In genomic region chr18:2655153-2655953, GRCh38 we compare ENCODE assay signal across 8 cellular contexts. TPM values are rescaled to one million over a fixed set of nuclear protein-coding genes. Genes with fewer than 3 reads are reported as not detected.
DNase-seq lines count a peak whose midpoint lies in the region; ATAC-seq, FAIRE-seq and TF ChIP-seq lines count a peak whose summit lies in the region.

TSS of gene SMCHD1 (plus strand) at chr18:2655726. CDS start at chr18:2656076, 350 bp downstream.

- ATAC-seq in HG02678 (IDR thresholded peaks at IDR 0.05; ENCODE audit: unreplicated experiment) (peak; percentile 67), T-cell (replicated peaks in 1 of 4) (peak; percentile 76 to 86 (median 79))

- peaks cover 19% of the 10 kb centered on the region for H3K4me1 ChIP-seq in adipocyte (ENCODE audit: control insufficient read depth, insufficient read depth, low read length)
- H3K4me1 ChIP-seq in cardiac muscle cell (ENCODE audit: low read depth) = peaks cover 9% of the 10 kb centered on the region
- H3K4me1 ChIP-seq in transverse colon = peaks cover 12 to 50% (median 32%) of the 10 kb centered on the region in 4 donors

- CTCF ChIA-PET in T-cell (lab: Charles Lee) = interaction anchor here in 1 of 2 donors (2.6 to 3.6 kb wide), 3 partner anchors 18 to 66 kb away, joined by 11 to 19 read pairs (median 14); no protein-coding TSS in a partner anchor

- in situ Hi-C loops in transverse colon (cut with MboI; ENCODE audit: low pct_ligation_motif_present in 1 of 4, low pct_unique_long_range_greater_than_20kb in 1 of 4, low sequenced_read_pairs in 3 of 4) = loop anchor here in 2 of 4 donors (10.0 kb wide), 2 partner anchors 81 to 91 kb away; partner anchors contain the start of genes METTL4 (in 1 of the 2) and NDC80 (in 1 of the 2)

- H3K9ac ChIP-seq in adipocyte (ENCODE audit: low read length) = peak within 1 kb of the TSS; percentile 95

- H3K27ac ChIP-seq in cardiac muscle cell = peak within 1 kb of the TSS; percentile 98
- H3K27ac ChIP-seq in transverse colon = peak within 1 kb of the TSS; percentile 95 to 99 (median 98)

- TF ChIP-seq CTCF in cardiac muscle cell (IDR thresholded peaks at IDR 0.05; ENCODE audit: low read depth, low read length) (no peak), transverse colon (IDR thresholded peaks at IDR 0.05) (no peak)

- peak; percentile 65 for DNase-seq in GM12891 (ENCODE audit: insufficient read length, low spot score)
- DNase-seq in NCI-H128 (lab: John Stamatoyannopoulos, UW; ENCODE audit: unreplicated experiment) = peak; percentile 72
- DNase-seq in T-cell = peak; percentile 72 to 90 (median 83)
- peak; percentile 92 for DNase-seq in adipocyte (ENCODE audit: low read depth)
- DNase-seq in cardiac muscle cell (ENCODE audit: low read depth in 1 of 2, low spot score in 1 of 2) = peak; percentile 86 to 89
- peak; percentile 72 for DNase-seq in pons (ENCODE audit: low spot score)
- peak; percentile 90 for DNase-seq in transverse colon

- H3K4me1 Mint-ChIP-seq in T-cell = peaks cover 37 to 48% (median 42%) of the 10 kb centered on the region in 3 donors

- TF ChIP-seq POLR2A in GM12891 (IDR thresholded peaks at IDR 0.05; ENCODE audit: low read depth, low read length) (peak; percentile 77; the same call in 1 of the 2 replicates), transverse colon (IDR thresholded peaks at IDR 0.05) (peak; percentile 87)

- H3K4me3 Mint-ChIP-seq in T-cell = peak within 1 kb of the TSS; percentile 95 to 97 (median 96)

- peaks cover 15% of the 10 kb centered on the region for H3K36me3 Mint-ChIP-seq in T-cell

- POLR2A ChIA-PET in T-cell (lab: Charles Lee) = interaction anchor here (0.5 to 4.6 kb wide), 21 partner anchors 12 to 592 kb away, joined by 3 to 120 read pairs (median 4); partner anchors contain the start of genes NDC80 (in 2 of the 2), METTL4 (in 1 of the 2) and MYL12A (in 1 of the 2)

- H3K27me3 ChIP-seq in adipocyte (replicated peaks; ENCODE audit: control insufficient read depth, insufficient read depth, low read length) = no peaks in the 10 kb centered on the region
- peaks cover 31% of the 10 kb centered on the region for H3K27me3 ChIP-seq in cardiac muscle cell
- no peaks in the 10 kb centered on the region for H3K27me3 ChIP-seq in transverse colon

- H3K9me3 ChIP-seq in adipocyte (ENCODE audit: control insufficient read depth, low read length) (no peaks in the 10 kb centered on the region), cardiac muscle cell (ENCODE audit: low read depth) (no peaks in the 10 kb centered on the region), transverse colon (no peaks in the 10 kb centered on the region)

- H3K27me3 Mint-ChIP-seq in T-cell = no peaks in the 10 kb centered on the region

- peak; percentile 96 for FAIRE-seq in GM12891 (lab: Jason Lieb, UNC)

- WGBS in transverse colon (ENCODE audit: low coverage in 1 of 2), 2 donors = 1% methylated on average over 71 of the region's 102 CpGs; no CpG with 5 or more reads in 1 of the 2 donors

- H3K36me3 ChIP-seq in adipocyte (ENCODE audit: control insufficient read depth, insufficient read depth, low read length, severe bottlenecking) = no peaks in the 10 kb centered on the region
- H3K36me3 ChIP-seq in cardiac muscle cell = no peaks in the 10 kb centered on the region
- no peaks in the 10 kb centered on the region for H3K36me3 ChIP-seq in transverse colon

- peak within 1 kb of the TSS; percentile 93 to 97 for H3K27ac Mint-ChIP-seq in T-cell

- H3K4me3 ChIP-seq in adipocyte (ENCODE audit: low read length) = peak within 1 kb of the TSS; percentile 98
- peak within 1 kb of the TSS; percentile 90 for H3K4me3 ChIP-seq in cardiac muscle cell
- peak within 1 kb of the TSS; percentile 60 to 90 (median 88) for H3K4me3 ChIP-seq in transverse colon

- TF ChIP-seq EP300 in transverse colon (IDR thresholded peaks at IDR 0.05; ENCODE audit: low read depth) = no peak

- no peaks in the 10 kb centered on the region for H3K9me3 Mint-ChIP-seq in T-cell

- intact Hi-C loops in transverse colon (cut with DNase I; ENCODE audit: low total_unique reads) = loop anchor here (10.0 kb wide), 1 partner anchor 81 kb away; the partner anchor contains the start of genes METTL4 and NDC80

TF ChIP-seq in GM12891, 5 proteins besides CTCF, POLR2A, EP300 and RAD21:
- no peak for TF ChIP-seq SPI1 (IDR thresholded peaks at IDR 0.05; ENCODE audit: low read depth, low read length)
- peak; percentile 32; the same call in 1 of the 2 replicates for TF ChIP-seq POU2F2 (IDR thresholded peaks at IDR 0.05; ENCODE audit: low read depth, low read length)
- TF ChIP-seq PAX5 (IDR thresholded peaks at IDR 0.05; ENCODE audit: insufficient read depth, low read length, severe bottlenecking) = no peak
- peak; percentile 86 for TF ChIP-seq POLR2AphosphoS5 (IDR thresholded peaks at IDR 0.05; ENCODE audit: low read depth, low read length)
- peak; percentile 84 for TF ChIP-seq TAF1 (IDR thresholded peaks at IDR 0.05; ENCODE audit: low read depth, low read length)

RNA-seq across cellular contexts. Expression of gene SMCHD1, which starts in this region (rescaled TPM):
- polyA plus RNA-seq in GM12891 (2012; ENCODE audit: low read depth, missing spikeins) = 24.2 TPM
- total RNA-seq in T-cell = 100 to 1,000 TPM; 179 to 423 (median 206) TPM
- 34.1 and 54.2 TPM in 2 replicates for total RNA-seq in cardiac muscle cell
- polyA plus RNA-seq in cardiac muscle cell = 18.9 and 22.1 TPM in 2 replicates
- total RNA-seq in transverse colon = 100 to 1,000 TPM in 3 of 4 donors, 10 to 100 TPM in 1; 41.0 to 179 (median 136) TPM

Comparison
In these comparisons a context has a peak if more than half of its experiments do, and no peak if none do; other contexts are left out.
1. Peak in every context shown above with its lines: DNase-seq, ATAC-seq, H3K4me3 ChIP-seq and H3K27ac ChIP-seq.